ENCODE assay signal across 1 cellular context in the genomic region with DNA sequence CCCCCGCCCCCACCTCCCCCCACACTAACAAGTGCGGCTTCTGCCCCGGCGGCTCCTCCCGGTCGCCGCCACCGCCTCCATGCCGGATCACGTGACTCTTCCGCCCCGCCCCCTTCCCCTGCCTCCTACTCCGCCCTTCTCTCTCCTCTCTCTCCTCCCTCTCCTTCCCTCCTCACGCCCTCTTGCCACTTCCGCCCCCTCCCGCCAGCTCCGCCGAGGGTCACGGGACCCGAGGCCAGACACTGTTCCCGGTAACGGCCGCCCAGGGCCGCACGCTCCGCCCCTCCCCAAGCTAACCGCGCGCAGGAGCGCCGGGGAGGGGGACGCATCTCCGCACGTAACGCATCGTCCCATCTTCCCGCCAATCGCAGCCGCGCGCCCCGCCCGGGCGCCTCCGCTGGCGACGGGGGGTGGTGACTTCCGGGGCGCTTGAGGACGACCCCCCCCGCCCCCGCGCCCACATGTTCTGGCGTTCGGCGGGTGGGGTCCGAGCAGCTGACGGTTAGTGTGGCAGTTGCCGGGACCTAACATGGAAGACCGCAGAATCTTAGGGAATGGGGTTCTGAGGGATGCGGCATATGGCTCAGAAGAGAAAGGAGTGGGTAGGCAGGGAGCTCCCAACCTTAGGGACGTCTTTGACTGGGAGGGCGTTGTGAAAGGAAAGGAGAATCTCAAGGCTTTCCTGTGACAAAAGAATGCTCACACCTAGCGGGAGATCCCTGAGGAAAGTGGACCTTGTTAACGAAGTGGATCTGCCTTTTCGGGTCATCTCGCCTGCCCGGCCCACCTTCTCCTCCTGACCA.
TF ChIP-seq lines count a peak whose summit lies in the region.

A gene with protein sequence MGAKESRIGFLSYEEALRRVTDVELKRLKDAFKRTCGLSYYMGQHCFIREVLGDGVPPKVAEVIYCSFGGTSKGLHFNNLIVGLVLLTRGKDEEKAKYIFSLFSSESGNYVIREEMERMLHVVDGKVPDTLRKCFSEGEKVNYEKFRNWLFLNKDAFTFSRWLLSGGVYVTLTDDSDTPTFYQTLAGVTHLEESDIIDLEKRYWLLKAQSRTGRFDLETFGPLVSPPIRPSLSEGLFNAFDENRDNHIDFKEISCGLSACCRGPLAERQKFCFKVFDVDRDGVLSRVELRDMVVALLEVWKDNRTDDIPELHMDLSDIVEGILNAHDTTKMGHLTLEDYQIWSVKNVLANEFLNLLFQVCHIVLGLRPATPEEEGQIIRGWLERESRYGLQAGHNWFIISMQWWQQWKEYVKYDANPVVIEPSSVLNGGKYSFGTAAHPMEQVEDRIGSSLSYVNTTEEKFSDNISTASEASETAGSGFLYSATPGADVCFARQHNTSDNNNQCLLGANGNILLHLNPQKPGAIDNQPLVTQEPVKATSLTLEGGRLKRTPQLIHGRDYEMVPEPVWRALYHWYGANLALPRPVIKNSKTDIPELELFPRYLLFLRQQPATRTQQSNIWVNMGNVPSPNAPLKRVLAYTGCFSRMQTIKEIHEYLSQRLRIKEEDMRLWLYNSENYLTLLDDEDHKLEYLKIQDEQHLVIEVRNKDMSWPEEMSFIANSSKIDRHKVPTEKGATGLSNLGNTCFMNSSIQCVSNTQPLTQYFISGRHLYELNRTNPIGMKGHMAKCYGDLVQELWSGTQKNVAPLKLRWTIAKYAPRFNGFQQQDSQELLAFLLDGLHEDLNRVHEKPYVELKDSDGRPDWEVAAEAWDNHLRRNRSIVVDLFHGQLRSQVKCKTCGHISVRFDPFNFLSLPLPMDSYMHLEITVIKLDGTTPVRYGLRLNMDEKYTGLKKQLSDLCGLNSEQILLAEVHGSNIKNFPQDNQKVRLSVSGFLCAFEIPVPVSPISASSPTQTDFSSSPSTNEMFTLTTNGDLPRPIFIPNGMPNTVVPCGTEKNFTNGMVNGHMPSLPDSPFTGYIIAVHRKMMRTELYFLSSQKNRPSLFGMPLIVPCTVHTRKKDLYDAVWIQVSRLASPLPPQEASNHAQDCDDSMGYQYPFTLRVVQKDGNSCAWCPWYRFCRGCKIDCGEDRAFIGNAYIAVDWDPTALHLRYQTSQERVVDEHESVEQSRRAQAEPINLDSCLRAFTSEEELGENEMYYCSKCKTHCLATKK (N-terminal part only) (minus strand): TSS at position 92 of the 803 bp plus-strand sequence. CDS start 194 bp downstream, outside the sequence.

TF ChIP-seq in K562, 482 proteins besides CTCF, POLR2A, EP300 and RAD21 (continued from another document and continues in another):
- TF ChIP-seq, protein P1, sequence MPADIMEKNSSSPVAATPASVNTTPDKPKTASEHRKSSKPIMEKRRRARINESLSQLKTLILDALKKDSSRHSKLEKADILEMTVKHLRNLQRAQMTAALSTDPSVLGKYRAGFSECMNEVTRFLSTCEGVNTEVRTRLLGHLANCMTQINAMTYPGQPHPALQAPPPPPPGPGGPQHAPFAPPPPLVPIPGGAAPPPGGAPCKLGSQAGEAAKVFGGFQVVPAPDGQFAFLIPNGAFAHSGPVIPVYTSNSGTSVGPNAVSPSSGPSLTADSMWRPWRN (IDR thresholded peaks at IDR 0.05; ENCODE audit: low read depth) = peak; percentile 56; the same call in 1 of the 2 replicates
- peak; percentile 72; the same call in 1 of the 2 replicates for TF ChIP-seq MYNN (IDR thresholded peaks at IDR 0.05)
- TF ChIP-seq MYNN (CRISPR knock-in tag; IDR thresholded peaks at IDR 0.05) = no peak
- TF ChIP-seq ZNF551 (CRISPR knock-in tag; IDR thresholded peaks at IDR 0.05) = no peak
- TF ChIP-seq, protein P2, sequence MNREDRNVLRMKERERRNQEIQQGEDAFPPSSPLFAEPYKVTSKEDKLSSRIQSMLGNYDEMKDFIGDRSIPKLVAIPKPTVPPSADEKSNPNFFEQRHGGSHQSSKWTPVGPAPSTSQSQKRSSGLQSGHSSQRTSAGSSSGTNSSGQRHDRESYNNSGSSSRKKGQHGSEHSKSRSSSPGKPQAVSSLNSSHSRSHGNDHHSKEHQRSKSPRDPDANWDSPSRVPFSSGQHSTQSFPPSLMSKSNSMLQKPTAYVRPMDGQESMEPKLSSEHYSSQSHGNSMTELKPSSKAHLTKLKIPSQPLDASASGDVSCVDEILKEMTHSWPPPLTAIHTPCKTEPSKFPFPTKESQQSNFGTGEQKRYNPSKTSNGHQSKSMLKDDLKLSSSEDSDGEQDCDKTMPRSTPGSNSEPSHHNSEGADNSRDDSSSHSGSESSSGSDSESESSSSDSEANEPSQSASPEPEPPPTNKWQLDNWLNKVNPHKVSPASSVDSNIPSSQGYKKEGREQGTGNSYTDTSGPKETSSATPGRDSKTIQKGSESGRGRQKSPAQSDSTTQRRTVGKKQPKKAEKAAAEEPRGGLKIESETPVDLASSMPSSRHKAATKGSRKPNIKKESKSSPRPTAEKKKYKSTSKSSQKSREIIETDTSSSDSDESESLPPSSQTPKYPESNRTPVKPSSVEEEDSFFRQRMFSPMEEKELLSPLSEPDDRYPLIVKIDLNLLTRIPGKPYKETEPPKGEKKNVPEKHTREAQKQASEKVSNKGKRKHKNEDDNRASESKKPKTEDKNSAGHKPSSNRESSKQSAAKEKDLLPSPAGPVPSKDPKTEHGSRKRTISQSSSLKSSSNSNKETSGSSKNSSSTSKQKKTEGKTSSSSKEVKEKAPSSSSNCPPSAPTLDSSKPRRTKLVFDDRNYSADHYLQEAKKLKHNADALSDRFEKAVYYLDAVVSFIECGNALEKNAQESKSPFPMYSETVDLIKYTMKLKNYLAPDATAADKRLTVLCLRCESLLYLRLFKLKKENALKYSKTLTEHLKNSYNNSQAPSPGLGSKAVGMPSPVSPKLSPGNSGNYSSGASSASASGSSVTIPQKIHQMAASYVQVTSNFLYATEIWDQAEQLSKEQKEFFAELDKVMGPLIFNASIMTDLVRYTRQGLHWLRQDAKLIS (CRISPR knock-in tag; IDR thresholded peaks at IDR 0.05) = peak; percentile 64
- peak; percentile 19 to 38; a peak in 1 of 4 replicates for TF ChIP-seq TEAD1 (CRISPR knock-in tag; IDR thresholded peaks at IDR 0.05)
- TF ChIP-seq KHSRP (IDR thresholded peaks at IDR 0.05) = no peak
- no peak for TF ChIP-seq XRCC3 (IDR thresholded peaks at IDR 0.05)
- TF ChIP-seq ERF (CRISPR knock-in tag; IDR thresholded peaks at IDR 0.05) = no peak
- TF ChIP-seq, protein P3, sequence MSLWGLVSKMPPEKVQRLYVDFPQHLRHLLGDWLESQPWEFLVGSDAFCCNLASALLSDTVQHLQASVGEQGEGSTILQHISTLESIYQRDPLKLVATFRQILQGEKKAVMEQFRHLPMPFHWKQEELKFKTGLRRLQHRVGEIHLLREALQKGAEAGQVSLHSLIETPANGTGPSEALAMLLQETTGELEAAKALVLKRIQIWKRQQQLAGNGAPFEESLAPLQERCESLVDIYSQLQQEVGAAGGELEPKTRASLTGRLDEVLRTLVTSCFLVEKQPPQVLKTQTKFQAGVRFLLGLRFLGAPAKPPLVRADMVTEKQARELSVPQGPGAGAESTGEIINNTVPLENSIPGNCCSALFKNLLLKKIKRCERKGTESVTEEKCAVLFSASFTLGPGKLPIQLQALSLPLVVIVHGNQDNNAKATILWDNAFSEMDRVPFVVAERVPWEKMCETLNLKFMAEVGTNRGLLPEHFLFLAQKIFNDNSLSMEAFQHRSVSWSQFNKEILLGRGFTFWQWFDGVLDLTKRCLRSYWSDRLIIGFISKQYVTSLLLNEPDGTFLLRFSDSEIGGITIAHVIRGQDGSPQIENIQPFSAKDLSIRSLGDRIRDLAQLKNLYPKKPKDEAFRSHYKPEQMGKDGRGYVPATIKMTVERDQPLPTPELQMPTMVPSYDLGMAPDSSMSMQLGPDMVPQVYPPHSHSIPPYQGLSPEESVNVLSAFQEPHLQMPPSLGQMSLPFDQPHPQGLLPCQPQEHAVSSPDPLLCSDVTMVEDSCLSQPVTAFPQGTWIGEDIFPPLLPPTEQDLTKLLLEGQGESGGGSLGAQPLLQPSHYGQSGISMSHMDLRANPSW (CRISPR knock-in tag; IDR thresholded peaks at IDR 0.05) = no peak
- no peak for TF ChIP-seq NFE2L1 (tag; IDR thresholded peaks at IDR 0.05; ENCODE audit: borderline replicate concordance, low read depth)
- no peak for TF ChIP-seq ZNF3 (CRISPR knock-in tag; IDR thresholded peaks at IDR 0.05)
- TF ChIP-seq PHTF2 (CRISPR knock-in tag; IDR thresholded peaks at IDR 0.05) = no peak
- 0 out of 2 replicates have a peak, but pooled peaks have one; percentile 24 for TF ChIP-seq RBM34 (IDR thresholded peaks at IDR 0.05; ENCODE audit: borderline replicate concordance, insufficient read depth, low read length)
- TF ChIP-seq FOXP1 (CRISPR knock-in tag; IDR thresholded peaks at IDR 0.05) = no peak
- TF ChIP-seq EWSR1 (IDR thresholded peaks at IDR 0.05; ENCODE audit: borderline replicate concordance, low read depth, partially characterized antibody) = peak; percentile 14
- TF ChIP-seq MAFG (tag; conservative IDR thresholded peaks at IDR 0.05) = no peak
- TF ChIP-seq, protein P4, sequence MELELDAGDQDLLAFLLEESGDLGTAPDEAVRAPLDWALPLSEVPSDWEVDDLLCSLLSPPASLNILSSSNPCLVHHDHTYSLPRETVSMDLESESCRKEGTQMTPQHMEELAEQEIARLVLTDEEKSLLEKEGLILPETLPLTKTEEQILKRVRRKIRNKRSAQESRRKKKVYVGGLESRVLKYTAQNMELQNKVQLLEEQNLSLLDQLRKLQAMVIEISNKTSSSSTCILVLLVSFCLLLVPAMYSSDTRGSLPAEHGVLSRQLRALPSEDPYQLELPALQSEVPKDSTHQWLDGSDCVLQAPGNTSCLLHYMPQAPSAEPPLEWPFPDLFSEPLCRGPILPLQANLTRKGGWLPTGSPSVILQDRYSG (tag; conservative IDR thresholded peaks at IDR 0.05; ENCODE audit: low read depth) = no peak
- TF ChIP-seq SPI1 (IDR thresholded peaks at IDR 0.05; ENCODE audit: borderline replicate concordance, low read depth, low read length) = peak; percentile 87
- TF ChIP-seq THRB (CRISPR knock-in tag; conservative IDR thresholded peaks at IDR 0.05) = peak; percentile 38; the same call in 1 of the 2 replicates
- no peak for TF ChIP-seq ZNF785 (CRISPR knock-in tag; IDR thresholded peaks at IDR 0.05)
- TF ChIP-seq ZNF134 (CRISPR knock-in tag; conservative IDR thresholded peaks at IDR 0.05) = no peak
- TF ChIP-seq, protein P5, sequence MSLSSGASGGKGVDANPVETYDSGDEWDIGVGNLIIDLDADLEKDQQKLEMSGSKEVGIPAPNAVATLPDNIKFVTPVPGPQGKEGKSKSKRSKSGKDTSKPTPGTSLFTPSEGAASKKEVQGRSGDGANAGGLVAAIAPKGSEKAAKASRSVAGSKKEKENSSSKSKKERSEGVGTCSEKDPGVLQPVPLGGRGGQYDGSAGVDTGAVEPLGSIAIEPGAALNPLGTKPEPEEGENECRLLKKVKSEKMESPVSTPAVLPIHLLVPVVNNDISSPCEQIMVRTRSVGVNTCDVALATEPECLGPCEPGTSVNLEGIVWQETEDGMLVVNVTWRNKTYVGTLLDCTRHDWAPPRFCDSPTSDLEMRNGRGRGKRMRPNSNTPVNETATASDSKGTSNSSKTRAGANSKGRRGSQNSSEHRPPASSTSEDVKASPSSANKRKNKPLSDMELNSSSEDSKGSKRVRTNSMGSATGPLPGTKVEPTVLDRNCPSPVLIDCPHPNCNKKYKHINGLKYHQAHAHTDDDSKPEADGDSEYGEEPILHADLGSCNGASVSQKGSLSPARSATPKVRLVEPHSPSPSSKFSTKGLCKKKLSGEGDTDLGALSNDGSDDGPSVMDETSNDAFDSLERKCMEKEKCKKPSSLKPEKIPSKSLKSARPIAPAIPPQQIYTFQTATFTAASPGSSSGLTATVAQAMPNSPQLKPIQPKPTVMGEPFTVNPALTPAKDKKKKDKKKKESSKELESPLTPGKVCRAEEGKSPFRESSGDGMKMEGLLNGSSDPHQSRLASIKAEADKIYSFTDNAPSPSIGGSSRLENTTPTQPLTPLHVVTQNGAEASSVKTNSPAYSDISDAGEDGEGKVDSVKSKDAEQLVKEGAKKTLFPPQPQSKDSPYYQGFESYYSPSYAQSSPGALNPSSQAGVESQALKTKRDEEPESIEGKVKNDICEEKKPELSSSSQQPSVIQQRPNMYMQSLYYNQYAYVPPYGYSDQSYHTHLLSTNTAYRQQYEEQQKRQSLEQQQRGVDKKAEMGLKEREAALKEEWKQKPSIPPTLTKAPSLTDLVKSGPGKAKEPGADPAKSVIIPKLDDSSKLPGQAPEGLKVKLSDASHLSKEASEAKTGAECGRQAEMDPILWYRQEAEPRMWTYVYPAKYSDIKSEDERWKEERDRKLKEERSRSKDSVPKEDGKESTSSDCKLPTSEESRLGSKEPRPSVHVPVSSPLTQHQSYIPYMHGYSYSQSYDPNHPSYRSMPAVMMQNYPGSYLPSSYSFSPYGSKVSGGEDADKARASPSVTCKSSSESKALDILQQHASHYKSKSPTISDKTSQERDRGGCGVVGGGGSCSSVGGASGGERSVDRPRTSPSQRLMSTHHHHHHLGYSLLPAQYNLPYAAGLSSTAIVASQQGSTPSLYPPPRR (CRISPR knock-in tag; IDR thresholded peaks at IDR 0.05; ENCODE audit: borderline replicate concordance) = no peak; the same call in 1 of the 2 replicates
- peak; percentile 98 for TF ChIP-seq MYC (IDR thresholded peaks at IDR 0.05; ENCODE audit: low read depth, low read length)
- 0 out of 2 replicates have a peak, but pooled peaks have one; percentile 31 for TF ChIP-seq MYC (CRISPR knock-in tag; IDR thresholded peaks at IDR 0.05; ENCODE audit: borderline replicate concordance, low read depth)
- no peak for TF ChIP-seq PRPF4 (IDR thresholded peaks at IDR 0.05; ENCODE audit: insufficient read depth, low read depth, low read length, poor library complexity, severe bottlenecking)
- no peak for TF ChIP-seq ZNF197 (CRISPR knock-in tag; IDR thresholded peaks at IDR 0.05; ENCODE audit: low read depth)
- peak in 2 of 3 experiments; percentile 63 to 81 for TF ChIP-seq YY1 (IDR thresholded peaks at IDR 0.05; ENCODE audit: borderline replicate concordance in 1 of 3, control insufficient read depth in 1 of 3, extremely low read depth in 1 of 3, insufficient read depth in 3 of 3, insufficient read length in 1 of 3, insufficient replicate concordance in 2 of 3, low read depth in 1 of 3, low read length in 2 of 3)
- peak; percentile 77 for TF ChIP-seq ZNF24 (IDR thresholded peaks at IDR 0.05)
- TF ChIP-seq KLF16 (IDR thresholded peaks at IDR 0.05) = peak; percentile 54; the same call in 1 of the 2 replicates
- no peak for TF ChIP-seq FOXJ3 (CRISPR knock-in tag; IDR thresholded peaks at IDR 0.05)
- TF ChIP-seq HIVEP1 (CRISPR knock-in tag; IDR thresholded peaks at IDR 0.05) = no peak
- TF ChIP-seq ZNF586 (CRISPR knock-in tag; conservative IDR thresholded peaks at IDR 0.05) = no peak
